19 cellular contexts compared by ENCODE assay signal in the genomic region with DNA sequence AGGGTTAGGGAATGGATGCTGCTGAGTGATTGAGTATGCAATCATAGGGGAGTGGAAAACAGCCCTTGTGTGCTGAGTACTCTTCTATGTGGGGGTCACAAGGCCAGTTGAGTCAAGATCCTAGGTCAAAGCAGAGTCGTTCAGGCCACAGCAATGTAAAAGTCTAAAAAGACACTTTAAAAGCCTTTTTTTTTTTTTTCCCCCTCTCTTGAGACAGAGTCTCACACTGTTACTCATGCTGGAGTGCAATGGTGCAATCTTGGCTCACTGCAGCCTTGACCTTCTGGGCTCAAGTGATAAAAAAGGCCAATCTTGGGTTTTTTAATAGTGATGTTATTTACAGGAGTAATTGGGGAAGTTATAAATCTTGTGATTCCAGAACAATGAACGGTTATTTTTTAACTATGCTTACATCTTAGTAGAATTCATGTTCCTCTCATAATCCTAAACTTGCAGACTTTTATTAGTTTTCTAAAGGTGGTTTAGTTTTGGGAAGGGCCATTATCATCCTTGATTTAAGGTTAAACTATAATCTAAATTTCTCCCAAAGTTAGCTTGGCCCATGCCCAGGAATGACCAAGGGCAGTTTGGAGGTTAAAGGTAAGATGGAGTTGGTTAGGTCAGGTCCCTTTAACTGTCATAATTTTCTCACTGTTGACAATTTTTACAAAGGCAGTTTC.
DNase-seq lines count a peak whose midpoint lies in the region; TF ChIP-seq lines count a peak whose summit lies in the region.
"Had no signal": no experiment of that assay in that cellular context is flagged by ENCODE, and none has a peak within 500 bp of the region (broad histone marks: within the 10 kb centered on the region; RNA-seq: fewer than 3 reads in every experiment).

No MANE protein-coding gene starts in this region.

- H3K9ac ChIP-seq in neural progenitor cell: no peak overlapping the region
- no peak overlapping the region for H3K9ac ChIP-seq in trophoblast cell (ENCODE audit: low read length)
- H3K9ac ChIP-seq: BLaER1 had no signal

- H3K4ac ChIP-seq in trophoblast cell (ENCODE audit: low read depth, low read length): no peak overlapping the region

- no peak overlapping the region for H2BK5ac ChIP-seq in trophoblast cell (ENCODE audit: low read depth, low read length, poor library complexity)

- peak; percentile 67 for DNase-seq in GM04503 (ENCODE audit: low read depth)
- peak; percentile 58 for DNase-seq in NB4 (ENCODE audit: low read depth)
- peak; percentile 91 for DNase-seq in erythroblast (lab: John Stamatoyannopoulos, UW)
- DNase-seq in neural progenitor cell (ENCODE audit: low spot score): no peak
- no peak for DNase-seq in NAMALWA (ENCODE audit: low spot score)
- no peak for DNase-seq in trophoblast cell
- no peak for DNase-seq in SW480 (ENCODE audit: low spot score)
- no peak for DNase-seq in stimulated activated CD4-positive, alpha-beta T cell treated with anti-CD3 and anti-CD28 coated beads, Interleukin-15, amount 100 ng/mL, for 24 hours
- DNase-seq: activated CD4-positive, alpha-beta T cell treated with anti-CD3 and anti-CD28 coated beads for 1 hour; DMS 273 treated with DMSO at 0.1 percent for 48 hours; effector memory CD4-positive, alpha-beta T cell; foreskin keratinocyte; NCI-H1694 treated with DMSO at 0.1 percent for 48 hours; NK-92 treated with Interleukin-12 subunit alpha and Interleukin-12 subunit beta, amount 100 ng/mL, for 24 hours; SHP77 treated with DMSO at 0.1 percent for 48 hours; stimulated activated naive CD4-positive, alpha-beta T cell; transverse colon had no signal

- H3K9me3 Mint-ChIP-seq in neural progenitor cell: no peaks in the 10 kb centered on the region
- H3K9me3 Mint-ChIP-seq: T-helper 2 cell treated with Interferon-gamma antibody and Interleukin-4, amounts not matched to agents 5 μg/mL and 100 μg/mL, for 36 hours had no signal

- H4K20me1 ChIP-seq in neural progenitor cell (ENCODE audit: low read depth): no peaks in the 10 kb centered on the region
- H4K20me1 ChIP-seq: BLaER1 had no signal

- no peak overlapping the region for H3K23ac ChIP-seq in trophoblast cell (ENCODE audit: low read length)

- H3K4me2 ChIP-seq in neural progenitor cell (no peak overlapping the region), trophoblast cell (ENCODE audit: low read length) (no peak overlapping the region)
- H3K4me2 ChIP-seq: BLaER1 had no signal

- TF ChIP-seq POLR2A in NB4 (IDR thresholded peaks at IDR 0.05; ENCODE audit: extremely low read depth, insufficient read length) (no peak), erythroblast (IDR thresholded peaks at IDR 0.05; ENCODE audit: low read length) (peak; percentile 35)

- TF ChIP-seq CTCF in NB4 (IDR thresholded peaks at IDR 0.05; ENCODE audit: low read depth, low read length): no peak
- no peak for TF ChIP-seq CTCF in neural progenitor cell (IDR thresholded peaks at IDR 0.05)

- H3K36me3 Mint-ChIP-seq in neural progenitor cell: no peaks in the 10 kb centered on the region

- H3K9me3 ChIP-seq in neural progenitor cell (ENCODE audit: low read depth): no peaks in the 10 kb centered on the region
- no peaks in the 10 kb centered on the region for H3K9me3 ChIP-seq in trophoblast cell (ENCODE audit: insufficient read depth, low read depth, low read length)
- H3K9me3 ChIP-seq: BLaER1, transverse colon had no signal

- no peaks in the 10 kb centered on the region for H3F3A ChIP-seq in neural progenitor cell (ENCODE audit: low read depth)

- H3K4me3 ChIP-seq in NB4 (ENCODE audit: low read depth, low read length): no peak overlapping the region
- no peak overlapping the region for H3K4me3 ChIP-seq in neural progenitor cell
- H3K4me3 ChIP-seq in trophoblast cell (ENCODE audit: low read depth, low read length): no peak overlapping the region
- H3K4me3 ChIP-seq: BLaER1, transverse colon had no signal

- H2BK12ac ChIP-seq in trophoblast cell (ENCODE audit: low read length): no peak overlapping the region

- H3K27ac Mint-ChIP-seq in neural progenitor cell: peak overlapping the region; percentile 57
- H3K27ac Mint-ChIP-seq: T-helper 2 cell treated with Interferon-gamma antibody and Interleukin-4, amounts not matched to agents 5 μg/mL and 100 μg/mL, for 36 hours had no signal

- no peaks in the 10 kb centered on the region for H3K79me1 ChIP-seq in trophoblast cell (ENCODE audit: low read length)

- no peak overlapping the region for H3K14ac ChIP-seq in trophoblast cell (ENCODE audit: low read length)

- H4K91ac ChIP-seq in trophoblast cell (ENCODE audit: low read depth, low read length): no peak overlapping the region

- no peak overlapping the region for H2AFZ ChIP-seq in neural progenitor cell (replicated peaks)
- no peak overlapping the region for H2AFZ ChIP-seq in trophoblast cell (ENCODE audit: insufficient read depth, low read length, poor library complexity)

- H3K79me2 ChIP-seq in neural progenitor cell (ENCODE audit: low read depth) (no peaks in the 10 kb centered on the region), trophoblast cell (ENCODE audit: control insufficient read depth, insufficient read depth, low read length, poor library complexity) (no peaks in the 10 kb centered on the region)

- WGBS in trophoblast cell (ENCODE audit: extremely low coverage, insufficient coverage, insufficient read length): no CpG with 5 or more reads among the region's 2 CpGs

- H3K27me3 Mint-ChIP-seq in neural progenitor cell (ENCODE audit: insufficient read depth, low read depth): peaks cover 2% of the 10 kb centered on the region

- H3K36me3 ChIP-seq in neural progenitor cell (no peaks in the 10 kb centered on the region), trophoblast cell (ENCODE audit: control insufficient read depth in 1 of 2, insufficient read depth in 2 of 2, low read length in 2 of 2) (no peaks in the 10 kb centered on the region)
- H3K36me3 ChIP-seq: BLaER1, transverse colon had no signal

- no peak overlapping the region for H2AK5ac ChIP-seq in trophoblast cell (ENCODE audit: low read length)

- no peaks in the 10 kb centered on the region for H3K27me3 ChIP-seq in neural progenitor cell
- no peaks in the 10 kb centered on the region for H3K27me3 ChIP-seq in trophoblast cell (ENCODE audit: insufficient read depth, low read length)
- H3K27me3 ChIP-seq: BLaER1, foreskin keratinocyte, transverse colon had no signal

- no peak overlapping the region for H3K18ac ChIP-seq in trophoblast cell (ENCODE audit: low read length)

- no peak overlapping the region for H3K27ac ChIP-seq in neural progenitor cell
- H3K27ac ChIP-seq in trophoblast cell (ENCODE audit: low read depth, low read length): no peak overlapping the region
- H3K27ac ChIP-seq: BLaER1, foreskin keratinocyte, transverse colon had no signal

- H4K8ac ChIP-seq in trophoblast cell (ENCODE audit: low read depth, low read length): no peak overlapping the region

- no peaks in the 10 kb centered on the region for H3K4me1 Mint-ChIP-seq in neural progenitor cell

- no peak overlapping the region for H3K4me3 Mint-ChIP-seq in neural progenitor cell
- H3K4me3 Mint-ChIP-seq: T-helper 2 cell treated with Interferon-gamma antibody and Interleukin-4, amounts not matched to agents 5 μg/mL and 100 μg/mL, for 36 hours had no signal

- H2BK120ac ChIP-seq in trophoblast cell (ENCODE audit: insufficient read depth, low read length, poor library complexity): no peak overlapping the region

- no peak overlapping the region for H4K12ac ChIP-seq in trophoblast cell (ENCODE audit: low read depth, low read length)

- no peaks in the 10 kb centered on the region for H3K4me1 ChIP-seq in neural progenitor cell
- no peaks in the 10 kb centered on the region for H3K4me1 ChIP-seq in trophoblast cell (ENCODE audit: control insufficient read depth in 1 of 2, insufficient read depth in 2 of 2, low read length in 2 of 2)

Comparison
In these comparisons a context has a peak if more than half of its experiments do, and no peak if none do; other contexts are left out.
1. DNase-seq: peak in GM04503 (single experiment), NB4 (single experiment) and erythroblast (2 of 2); none in neural progenitor cell (single experiment), NAMALWA (single experiment), trophoblast cell (0 of 2), SW480 (single experiment) and stimulated activated CD4-positive, alpha-beta T cell treated with anti-CD3 and anti-CD28 coated beads, Interleukin-15, amount 100 ng/mL, for 24 hours (single experiment).